10 cellular contexts compared by ENCODE assay signal in the genomic region with DNA sequence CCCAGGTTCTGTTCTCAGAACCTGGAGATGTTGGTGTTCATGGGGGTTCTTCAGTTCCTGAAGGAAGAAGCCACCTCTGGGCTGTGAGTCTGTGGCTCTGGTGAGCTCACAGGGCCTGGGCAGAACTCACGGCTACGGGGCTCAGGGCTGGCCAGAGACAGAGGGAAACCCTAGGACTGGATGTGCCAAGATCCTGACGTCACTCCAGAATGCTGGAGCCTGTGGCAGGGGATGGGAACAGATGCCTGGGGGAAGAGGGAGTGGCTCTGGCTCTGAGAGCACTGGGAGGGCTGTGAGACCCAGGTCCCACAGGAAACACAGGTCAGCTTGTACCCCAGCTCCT. TPM values are rescaled to one million over a fixed set of nuclear protein-coding genes. Genes with fewer than 3 reads are reported as not detected.
A peak's percentile ranks its signal among the peaks of the same experiment; 100 is the strongest.
DNase-seq lines count a peak whose midpoint lies in the region; ATAC-seq, FAIRE-seq and TF ChIP-seq lines count a peak whose summit lies in the region.
"Had no signal": no experiment of that assay in that cellular context is flagged by ENCODE, and none has a peak within 500 bp of the region (broad histone marks: within the 10 kb centered on the region; RNA-seq: fewer than 3 reads in every experiment).

TSS of gene OTOF (minus strand) at position 214 of the 343 bp plus-strand sequence.

- peak; percentile 18 for DNase-seq in BJ (ENCODE audit: low read depth)
- DNase-seq in HTR-8/SVneo (ENCODE audit: insufficient read length, low spot score) = peak; percentile 67
- DNase-seq in left lung = no peak

- no peaks in the 10 kb centered on the region for H3K27me3 ChIP-seq in BJ (ENCODE audit: control insufficient read depth, insufficient read depth, low read length)
- H3K27me3 ChIP-seq in left lung = peaks cover 0 to 12% of the 10 kb centered on the region in 2 donors

- ATAC-seq in left lung (peak; percentile 24), GM21825 (IDR thresholded peaks at IDR 0.05; ENCODE audit: unreplicated experiment) (no peak), HG03571 (IDR thresholded peaks at IDR 0.05; ENCODE audit: unreplicated experiment) (no peak), GM19397 (IDR thresholded peaks at IDR 0.05; ENCODE audit: unreplicated experiment) (no peak), GM21367 (IDR thresholded peaks at IDR 0.05; ENCODE audit: unreplicated experiment) (no peak)

- FAIRE-seq in HTR-8/SVneo (lab: Jason Lieb, UNC) = no peak

- no peak within 1 kb of the TSS for H3K4me3 ChIP-seq in BJ (ENCODE audit: low read depth, low read length)
- H3K4me3 ChIP-seq in left lung = no peak within 1 kb of the TSS

- H3K4me1 ChIP-seq in left lung = no peaks in the 10 kb centered on the region

- H3K36me3 ChIP-seq in BJ (ENCODE audit: control insufficient read depth, insufficient read depth, low read length) (no peaks in the 10 kb centered on the region), left lung (no peaks in the 10 kb centered on the region)

- POLR2A ChIA-PET in BJ (lab: Charles Lee) = no interaction called here

- peaks cover 3% of the 10 kb centered on the region for H3K27me3 Mint-ChIP-seq in brain

- no peak within 1 kb of the TSS for H3K27ac ChIP-seq in left lung
- H3K27ac ChIP-seq: HL-60 had no signal

- intact Hi-C loops in left lung (cut with DNase I) = no loop called here

- no peaks in the 10 kb centered on the region for H3K9me3 ChIP-seq in left lung

- no peak within 1 kb of the TSS for H3K4me3 Mint-ChIP-seq in brain

- CTCF ChIA-PET in BJ (lab: Yijun Ruan, JAX) = interaction anchor here (1.1 to 1.2 kb wide), 3 partner anchors 9 to 26 kb away, joined by 3 to 5 read pairs (median 4); no protein-coding TSS in a partner anchor

- H3K36me3 Mint-ChIP-seq in brain = no peaks in the 10 kb centered on the region

- H3K4me1 Mint-ChIP-seq in brain = peaks cover 18% of the 10 kb centered on the region

- peaks cover 0 to 5% (median 0%) of the 10 kb centered on the region in 5 experiments for H3K9me3 Mint-ChIP-seq in brain

- H3K27ac Mint-ChIP-seq in brain = peak within 1 kb of the TSS in 4 of 5 experiments; percentile 62 to 86 (median 80)

- TF ChIP-seq CTCF in BJ (IDR thresholded peaks at IDR 0.05; ENCODE audit: insufficient read depth, low read depth, low read length) (no peak), brain (conservative IDR thresholded peaks at IDR 0.05) (no peak), left lung (IDR thresholded peaks at IDR 0.05) (no peak)

RNA-seq across cellular contexts. Expression of gene OTOF, which starts in this region (rescaled TPM):
- polyA plus RNA-seq in BJ (2011; rRNA removed) (0.10 and 0.16 TPM in 2 replicates), brain (ENCODE audit: insufficient read depth, low read depth, low replicate concordance) (0.17 TPM)
- polyA minus RNA-seq in BJ (2011; rRNA and poly(A)+ RNA removed) = 0.10 and 0.24 TPM in 2 replicates
- under 1 TPM in 1 of 2 donors, not detected in 1; 0.10 TPM for total RNA-seq in left lung
- polyA plus RNA-seq: neural cell had no signal

Comparison
In these comparisons a context has a peak if more than half of its experiments do, and no peak if none do; other contexts are left out.
1. Peak in DNase-seq in BJ; RNA of the gene not detected or under 1 TPM.
2. Peak in ATAC-seq in left lung; RNA of the gene not detected or under 1 TPM.